ENCODE assay signal across 2 cellular contexts in the genomic region with DNA sequence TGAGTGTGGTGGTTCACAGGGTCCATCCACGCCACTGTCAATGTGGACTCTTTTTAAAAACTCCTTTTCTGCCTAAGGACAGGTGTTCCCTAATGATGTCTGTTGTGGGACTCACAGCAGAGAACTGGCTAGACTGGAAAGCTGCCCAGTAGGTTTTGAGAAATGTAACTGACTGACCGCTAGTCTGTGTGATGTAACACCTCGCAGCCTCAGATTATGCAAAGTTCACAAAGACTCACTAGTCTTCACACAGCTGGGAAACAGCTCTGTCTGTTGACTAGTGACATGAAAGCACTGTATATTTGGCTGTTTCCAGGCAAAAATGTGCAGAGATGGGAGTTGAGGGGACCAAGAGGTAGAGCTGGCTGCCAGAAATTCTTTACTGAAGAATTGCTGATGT.
TF ChIP-seq lines count a peak whose summit lies in the region.

No MANE protein-coding gene starts in this region.

TF ChIP-seq in SK-N-SH treated with all-trans-retinoic acid at 6 μM for 48 hours, 23 proteins besides CTCF, POLR2A, EP300 and RAD21 (continued from another document):
- TF ChIP-seq, protein P1, sequence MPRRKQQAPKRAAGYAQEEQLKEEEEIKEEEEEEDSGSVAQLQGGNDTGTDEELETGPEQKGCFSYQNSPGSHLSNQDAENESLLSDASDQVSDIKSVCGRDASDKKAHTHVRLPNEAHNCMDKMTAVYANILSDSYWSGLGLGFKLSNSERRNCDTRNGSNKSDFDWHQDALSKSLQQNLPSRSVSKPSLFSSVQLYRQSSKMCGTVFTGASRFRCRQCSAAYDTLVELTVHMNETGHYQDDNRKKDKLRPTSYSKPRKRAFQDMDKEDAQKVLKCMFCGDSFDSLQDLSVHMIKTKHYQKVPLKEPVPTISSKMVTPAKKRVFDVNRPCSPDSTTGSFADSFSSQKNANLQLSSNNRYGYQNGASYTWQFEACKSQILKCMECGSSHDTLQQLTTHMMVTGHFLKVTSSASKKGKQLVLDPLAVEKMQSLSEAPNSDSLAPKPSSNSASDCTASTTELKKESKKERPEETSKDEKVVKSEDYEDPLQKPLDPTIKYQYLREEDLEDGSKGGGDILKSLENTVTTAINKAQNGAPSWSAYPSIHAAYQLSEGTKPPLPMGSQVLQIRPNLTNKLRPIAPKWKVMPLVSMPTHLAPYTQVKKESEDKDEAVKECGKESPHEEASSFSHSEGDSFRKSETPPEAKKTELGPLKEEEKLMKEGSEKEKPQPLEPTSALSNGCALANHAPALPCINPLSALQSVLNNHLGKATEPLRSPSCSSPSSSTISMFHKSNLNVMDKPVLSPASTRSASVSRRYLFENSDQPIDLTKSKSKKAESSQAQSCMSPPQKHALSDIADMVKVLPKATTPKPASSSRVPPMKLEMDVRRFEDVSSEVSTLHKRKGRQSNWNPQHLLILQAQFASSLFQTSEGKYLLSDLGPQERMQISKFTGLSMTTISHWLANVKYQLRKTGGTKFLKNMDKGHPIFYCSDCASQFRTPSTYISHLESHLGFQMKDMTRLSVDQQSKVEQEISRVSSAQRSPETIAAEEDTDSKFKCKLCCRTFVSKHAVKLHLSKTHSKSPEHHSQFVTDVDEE (CRISPR knock-in tag; IDR thresholded peaks at IDR 0.05), result no peak
- TF ChIP-seq GLIS3 (CRISPR knock-in tag; IDR thresholded peaks at IDR 0.05) (no peak), BACH2 (CRISPR knock-in tag; IDR thresholded peaks at IDR 0.05; ENCODE audit: borderline replicate concordance) (no peak), RARB (CRISPR knock-in tag; IDR thresholded peaks at IDR 0.05) (no peak), ZNF70 (CRISPR knock-in tag; IDR thresholded peaks at IDR 0.05) (no peak), ZNF8 (CRISPR knock-in tag; IDR thresholded peaks at IDR 0.05) (no peak)
- TF ChIP-seq, protein P2, sequence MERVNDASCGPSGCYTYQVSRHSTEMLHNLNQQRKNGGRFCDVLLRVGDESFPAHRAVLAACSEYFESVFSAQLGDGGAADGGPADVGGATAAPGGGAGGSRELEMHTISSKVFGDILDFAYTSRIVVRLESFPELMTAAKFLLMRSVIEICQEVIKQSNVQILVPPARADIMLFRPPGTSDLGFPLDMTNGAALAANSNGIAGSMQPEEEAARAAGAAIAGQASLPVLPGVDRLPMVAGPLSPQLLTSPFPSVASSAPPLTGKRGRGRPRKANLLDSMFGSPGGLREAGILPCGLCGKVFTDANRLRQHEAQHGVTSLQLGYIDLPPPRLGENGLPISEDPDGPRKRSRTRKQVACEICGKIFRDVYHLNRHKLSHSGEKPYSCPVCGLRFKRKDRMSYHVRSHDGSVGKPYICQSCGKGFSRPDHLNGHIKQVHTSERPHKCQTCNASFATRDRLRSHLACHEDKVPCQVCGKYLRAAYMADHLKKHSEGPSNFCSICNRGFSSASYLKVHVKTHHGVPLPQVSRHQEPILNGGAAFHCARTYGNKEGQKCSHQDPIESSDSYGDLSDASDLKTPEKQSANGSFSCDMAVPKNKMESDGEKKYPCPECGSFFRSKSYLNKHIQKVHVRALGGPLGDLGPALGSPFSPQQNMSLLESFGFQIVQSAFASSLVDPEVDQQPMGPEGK (CRISPR knock-in tag; IDR thresholded peaks at IDR 0.05; ENCODE audit: borderline replicate concordance), result no peak
- TF ChIP-seq, protein P3, sequence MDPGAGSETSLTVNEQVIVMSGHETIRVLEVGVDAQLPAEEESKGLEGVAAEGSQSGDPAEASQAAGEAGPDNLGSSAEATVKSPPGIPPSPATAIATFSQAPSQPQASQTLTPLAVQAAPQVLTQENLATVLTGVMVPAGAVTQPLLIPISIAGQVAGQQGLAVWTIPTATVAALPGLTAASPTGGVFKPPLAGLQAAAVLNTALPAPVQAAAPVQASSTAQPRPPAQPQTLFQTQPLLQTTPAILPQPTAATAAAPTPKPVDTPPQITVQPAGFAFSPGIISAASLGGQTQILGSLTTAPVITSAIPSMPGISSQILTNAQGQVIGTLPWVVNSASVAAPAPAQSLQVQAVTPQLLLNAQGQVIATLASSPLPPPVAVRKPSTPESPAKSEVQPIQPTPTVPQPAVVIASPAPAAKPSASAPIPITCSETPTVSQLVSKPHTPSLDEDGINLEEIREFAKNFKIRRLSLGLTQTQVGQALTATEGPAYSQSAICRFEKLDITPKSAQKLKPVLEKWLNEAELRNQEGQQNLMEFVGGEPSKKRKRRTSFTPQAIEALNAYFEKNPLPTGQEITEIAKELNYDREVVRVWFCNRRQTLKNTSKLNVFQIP (CRISPR knock-in tag; IDR thresholded peaks at IDR 0.05; ENCODE audit: borderline replicate concordance, low read depth), result no peak
- TF ChIP-seq, protein P4, sequence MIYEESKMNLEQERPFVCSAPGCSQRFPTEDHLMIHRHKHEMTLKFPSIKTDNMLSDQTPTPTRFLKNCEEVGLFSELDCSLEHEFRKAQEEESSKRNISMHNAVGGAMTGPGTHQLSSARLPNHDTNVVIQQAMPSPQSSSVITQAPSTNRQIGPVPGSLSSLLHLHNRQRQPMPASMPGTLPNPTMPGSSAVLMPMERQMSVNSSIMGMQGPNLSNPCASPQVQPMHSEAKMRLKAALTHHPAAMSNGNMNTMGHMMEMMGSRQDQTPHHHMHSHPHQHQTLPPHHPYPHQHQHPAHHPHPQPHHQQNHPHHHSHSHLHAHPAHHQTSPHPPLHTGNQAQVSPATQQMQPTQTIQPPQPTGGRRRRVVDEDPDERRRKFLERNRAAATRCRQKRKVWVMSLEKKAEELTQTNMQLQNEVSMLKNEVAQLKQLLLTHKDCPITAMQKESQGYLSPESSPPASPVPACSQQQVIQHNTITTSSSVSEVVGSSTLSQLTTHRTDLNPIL (CRISPR knock-in tag; IDR thresholded peaks at IDR 0.05; ENCODE audit: low read depth), result no peak

TF ChIP-seq in SK-N-SH, 30 proteins besides CTCF, POLR2A, EP300 and RAD21 (continued from another document):
- TF ChIP-seq NRF1 (IDR thresholded peaks at IDR 0.05; ENCODE audit: low read depth, low read length) (no peak), YY1 (IDR thresholded peaks at IDR 0.05; ENCODE audit: low read depth) (no peak), RFX5 (IDR thresholded peaks at IDR 0.05; ENCODE audit: low read length) (no peak), RCOR1 (IDR thresholded peaks at IDR 0.05; ENCODE audit: low read length) (no peak), TEAD4 (IDR thresholded peaks at IDR 0.05; ENCODE audit: borderline replicate concordance, insufficient read depth) (no peak), EZH2phosphoT487 (IDR thresholded peaks at IDR 0.05; ENCODE audit: borderline replicate concordance, low read depth) (no peak), CHD2 (IDR thresholded peaks at IDR 0.05; ENCODE audit: low read length, partially characterized antibody) (no peak), FOXM1 (IDR thresholded peaks at IDR 0.05; ENCODE audit: low read depth) (no peak)
- TF ChIP-seq, protein P5, sequence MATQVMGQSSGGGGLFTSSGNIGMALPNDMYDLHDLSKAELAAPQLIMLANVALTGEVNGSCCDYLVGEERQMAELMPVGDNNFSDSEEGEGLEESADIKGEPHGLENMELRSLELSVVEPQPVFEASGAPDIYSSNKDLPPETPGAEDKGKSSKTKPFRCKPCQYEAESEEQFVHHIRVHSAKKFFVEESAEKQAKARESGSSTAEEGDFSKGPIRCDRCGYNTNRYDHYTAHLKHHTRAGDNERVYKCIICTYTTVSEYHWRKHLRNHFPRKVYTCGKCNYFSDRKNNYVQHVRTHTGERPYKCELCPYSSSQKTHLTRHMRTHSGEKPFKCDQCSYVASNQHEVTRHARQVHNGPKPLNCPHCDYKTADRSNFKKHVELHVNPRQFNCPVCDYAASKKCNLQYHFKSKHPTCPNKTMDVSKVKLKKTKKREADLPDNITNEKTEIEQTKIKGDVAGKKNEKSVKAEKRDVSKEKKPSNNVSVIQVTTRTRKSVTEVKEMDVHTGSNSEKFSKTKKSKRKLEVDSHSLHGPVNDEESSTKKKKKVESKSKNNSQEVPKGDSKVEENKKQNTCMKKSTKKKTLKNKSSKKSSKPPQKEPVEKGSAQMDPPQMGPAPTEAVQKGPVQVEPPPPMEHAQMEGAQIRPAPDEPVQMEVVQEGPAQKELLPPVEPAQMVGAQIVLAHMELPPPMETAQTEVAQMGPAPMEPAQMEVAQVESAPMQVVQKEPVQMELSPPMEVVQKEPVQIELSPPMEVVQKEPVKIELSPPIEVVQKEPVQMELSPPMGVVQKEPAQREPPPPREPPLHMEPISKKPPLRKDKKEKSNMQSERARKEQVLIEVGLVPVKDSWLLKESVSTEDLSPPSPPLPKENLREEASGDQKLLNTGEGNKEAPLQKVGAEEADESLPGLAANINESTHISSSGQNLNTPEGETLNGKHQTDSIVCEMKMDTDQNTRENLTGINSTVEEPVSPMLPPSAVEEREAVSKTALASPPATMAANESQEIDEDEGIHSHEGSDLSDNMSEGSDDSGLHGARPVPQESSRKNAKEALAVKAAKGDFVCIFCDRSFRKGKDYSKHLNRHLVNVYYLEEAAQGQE (IDR thresholded peaks at IDR 0.05; ENCODE audit: low read depth, low read length), result no peak
- TF ChIP-seq, protein P6, sequence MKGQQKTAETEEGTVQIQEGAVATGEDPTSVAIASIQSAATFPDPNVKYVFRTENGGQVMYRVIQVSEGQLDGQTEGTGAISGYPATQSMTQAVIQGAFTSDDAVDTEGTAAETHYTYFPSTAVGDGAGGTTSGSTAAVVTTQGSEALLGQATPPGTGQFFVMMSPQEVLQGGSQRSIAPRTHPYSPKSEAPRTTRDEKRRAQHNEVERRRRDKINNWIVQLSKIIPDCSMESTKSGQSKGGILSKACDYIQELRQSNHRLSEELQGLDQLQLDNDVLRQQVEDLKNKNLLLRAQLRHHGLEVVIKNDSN (IDR thresholded peaks at IDR 0.05; ENCODE audit: borderline replicate concordance, low read depth), result no peak
- TF ChIP-seq, protein P7, sequence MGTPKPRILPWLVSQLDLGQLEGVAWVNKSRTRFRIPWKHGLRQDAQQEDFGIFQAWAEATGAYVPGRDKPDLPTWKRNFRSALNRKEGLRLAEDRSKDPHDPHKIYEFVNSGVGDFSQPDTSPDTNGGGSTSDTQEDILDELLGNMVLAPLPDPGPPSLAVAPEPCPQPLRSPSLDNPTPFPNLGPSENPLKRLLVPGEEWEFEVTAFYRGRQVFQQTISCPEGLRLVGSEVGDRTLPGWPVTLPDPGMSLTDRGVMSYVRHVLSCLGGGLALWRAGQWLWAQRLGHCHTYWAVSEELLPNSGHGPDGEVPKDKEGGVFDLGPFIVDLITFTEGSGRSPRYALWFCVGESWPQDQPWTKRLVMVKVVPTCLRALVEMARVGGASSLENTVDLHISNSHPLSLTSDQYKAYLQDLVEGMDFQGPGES (IDR thresholded peaks at IDR 0.05; ENCODE audit: low read depth, low read length), result no peak
- TF ChIP-seq, protein P8, sequence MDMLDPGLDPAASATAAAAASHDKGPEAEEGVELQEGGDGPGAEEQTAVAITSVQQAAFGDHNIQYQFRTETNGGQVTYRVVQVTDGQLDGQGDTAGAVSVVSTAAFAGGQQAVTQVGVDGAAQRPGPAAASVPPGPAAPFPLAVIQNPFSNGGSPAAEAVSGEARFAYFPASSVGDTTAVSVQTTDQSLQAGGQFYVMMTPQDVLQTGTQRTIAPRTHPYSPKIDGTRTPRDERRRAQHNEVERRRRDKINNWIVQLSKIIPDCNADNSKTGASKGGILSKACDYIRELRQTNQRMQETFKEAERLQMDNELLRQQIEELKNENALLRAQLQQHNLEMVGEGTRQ (IDR thresholded peaks at IDR 0.05; ENCODE audit: borderline replicate concordance, low read depth, low read length), result no peak
